ENCODE assay signal across 23 cellular contexts in the genomic region with DNA sequence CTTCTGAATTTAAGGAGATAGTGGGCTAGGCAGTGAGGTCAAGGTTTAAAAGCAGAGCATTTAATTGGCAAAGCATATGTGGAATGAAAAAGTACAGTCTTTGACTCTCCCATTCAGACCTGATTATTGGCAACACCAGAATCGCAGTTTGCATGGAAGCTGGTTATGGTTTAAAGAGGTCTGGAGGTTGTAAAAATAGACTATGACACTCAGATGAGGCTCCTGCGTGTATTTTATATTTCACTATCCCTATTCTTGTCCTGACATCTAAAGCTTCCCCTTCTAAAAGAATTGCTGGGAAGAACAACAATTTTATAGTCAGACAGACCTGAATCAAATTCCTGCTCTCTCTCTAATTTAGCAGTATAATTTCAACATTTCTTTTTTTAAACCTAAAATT.
"Had no signal": no experiment of that assay in that cellular context is flagged by ENCODE, and none has a peak within 500 bp of the region (broad histone marks: within the 10 kb centered on the region; RNA-seq: fewer than 3 reads in every experiment).

No MANE protein-coding gene starts in this region.

- H3K4me2 ChIP-seq: KMS-11 had no signal

- ATAC-seq: activated CD8-positive, alpha-beta memory T cell treated with anti-CD3 and anti-CD28 coated beads, Interleukin-2, amount 10 ng/mL, durations not matched to agents 7 days and 5 days; PC-3; T-helper 17 cell; WTC11 had no signal

- H3K36me3 ChIP-seq: MG63 had no signal

- H3K9ac ChIP-seq: KMS-11 had no signal

- H3K27me3 ChIP-seq: MG63 had no signal

- H3K9me3 ChIP-seq: MG63 had no signal

- DNase-seq: activated CD4-positive, alpha-beta T cell treated with anti-CD3 and anti-CD28 coated beads for 1 hour; activated CD4-positive, alpha-beta T cell treated with anti-CD3 and anti-CD28 coated beads, Interleukin-2, amount 10 ng/mL, durations not matched to agents 24 days and 14 days; activated CD4-positive, alpha-beta T cell treated with anti-CD3 and anti-CD28 coated beads, Interleukin-2, amount 50 U/mL, for 48 hours; activated CD8-positive, alpha-beta memory T cell treated with anti-CD3 and anti-CD28 coated beads, Interleukin-2, amount 10 ng/mL, durations not matched to agents 7 days and 5 days; activated effector memory CD4-positive, alpha-beta T cell treated with Interleukin-2 at 50 U/mL for 16 hours; activated naive CD4-positive, alpha-beta T cell; activated T-cell treated with anti-CD3 and anti-CD28 coated beads, Interleukin-2, amount 50 U/mL, for 24 hours; MG63; MV-4-11; NCI-H1105; NCI-H1436; NCI-H1694 treated with DMSO at 0.1 percent for 48 hours; NCI-H2029 treated with DMSO at 0.1 percent for 48 hours; NCI-H446; NCI-H524; PC-3; SIG-M5; T-helper 17 cell; T-helper 9 cell had no signal

- FAIRE-seq: astrocyte, RCC 7860 had no signal

- H3K27ac ChIP-seq: KMS-11 had no signal

- H3K4me3 ChIP-seq: MG63 had no signal
